5 cellular contexts compared by ENCODE assay signal in genomic region chr10:47914052-47914451, GRCh38. TPM values are rescaled to one million over a fixed set of nuclear protein-coding genes. Genes with fewer than 3 reads are reported as not detected.
"Had no signal": no experiment of that assay in that cellular context is flagged by ENCODE, and none has a peak within 500 bp of the region (broad histone marks: within the 10 kb centered on the region; RNA-seq: fewer than 3 reads in every experiment).

No MANE protein-coding gene starts in this region.

RNA-seq across cellular contexts. Expression of gene NPY4R2, which starts 4.4 kb away (rescaled TPM):
- total RNA-seq: thoracic aorta, thyroid gland, tibial nerve, ureter, uterus had no signal
